1 cellular context compared by ENCODE assay signal in the genomic region with DNA sequence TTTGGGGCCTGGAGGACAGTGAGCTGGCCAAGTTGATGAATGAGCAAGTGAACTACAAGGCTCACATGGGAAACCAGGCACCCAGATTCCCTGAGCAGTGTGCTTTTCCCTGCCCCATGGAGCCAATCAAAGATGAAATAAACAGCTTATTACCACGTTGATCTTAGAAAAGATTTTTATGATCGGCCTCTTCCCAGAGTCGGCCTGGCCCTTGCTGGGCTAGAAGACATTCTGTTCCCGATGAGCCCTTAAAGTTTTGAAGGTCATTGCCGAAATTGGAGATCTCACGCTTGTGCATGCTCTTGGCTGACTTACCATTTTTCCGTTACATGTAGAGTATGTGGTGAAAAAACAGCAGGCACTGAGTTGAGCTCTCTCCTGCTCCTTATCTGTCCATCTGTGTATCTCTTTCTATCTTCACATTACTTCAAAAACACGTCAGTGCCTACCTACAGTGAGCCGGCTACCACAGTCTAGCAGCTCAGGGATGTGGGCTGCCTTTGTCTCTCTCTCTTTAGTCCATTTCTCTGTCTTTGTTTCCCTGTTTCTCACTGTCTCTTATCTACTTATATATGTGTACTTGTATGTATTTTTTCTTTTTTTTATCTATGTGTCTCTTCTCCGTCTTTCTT.
TF ChIP-seq lines count a peak whose summit lies in the region.

No MANE protein-coding gene starts in this region.

TF ChIP-seq in HCT116, 20 proteins besides CTCF, POLR2A, EP300 and RAD21:
- TF ChIP-seq ZFX (IDR thresholded peaks at IDR 0.05), result peak; percentile 24; the same call in 1 of the 2 replicates
- TF ChIP-seq JUND (IDR thresholded peaks at IDR 0.05), result no peak
- peak; percentile 32 for TF ChIP-seq TCF7L2 (IDR thresholded peaks at IDR 0.05; ENCODE audit: borderline replicate concordance, extremely low read depth, insufficient read depth, insufficient read length)
